ENCODE assay signal across 18 cellular contexts in the genomic region with DNA sequence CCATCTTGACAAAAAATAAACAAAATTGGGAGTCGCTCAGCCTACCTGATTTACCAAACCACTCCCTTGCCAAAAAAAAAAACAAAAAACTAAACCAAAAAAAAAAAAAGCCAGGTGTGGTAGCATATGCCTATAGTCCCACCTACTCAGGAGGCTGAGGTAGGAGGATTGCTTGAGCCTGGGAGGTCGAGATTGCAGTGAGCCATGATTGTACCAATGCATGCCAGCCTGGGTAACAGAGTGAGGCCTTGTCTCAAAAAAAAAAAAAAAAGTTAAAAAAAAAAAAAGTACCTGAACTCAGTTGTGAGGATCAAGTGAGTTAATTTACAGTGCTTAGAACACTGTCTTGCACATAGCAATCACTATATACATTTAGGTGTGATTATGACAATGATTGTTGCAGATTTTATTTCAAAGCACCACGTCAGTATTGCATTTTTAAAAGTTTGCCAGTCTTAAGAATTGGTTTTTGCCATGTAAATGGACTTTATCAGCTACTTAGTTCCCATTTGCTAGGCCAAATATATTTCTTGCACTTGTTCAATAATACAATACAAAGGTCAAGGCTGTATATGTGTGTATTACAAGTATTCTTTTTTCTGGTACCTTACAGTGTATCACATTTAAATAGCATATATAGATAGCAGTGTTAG. TPM values are rescaled to one million over a fixed set of nuclear protein-coding genes. Genes with fewer than 3 reads are reported as not detected.
DNase-seq lines count a peak whose midpoint lies in the region; ATAC-seq, FAIRE-seq and TF ChIP-seq lines count a peak whose summit lies in the region.
"Had no signal": no experiment of that assay in that cellular context is flagged by ENCODE, and none has a peak within 500 bp of the region (broad histone marks: within the 10 kb centered on the region; RNA-seq: fewer than 3 reads in every experiment).

No MANE protein-coding gene starts in this region.

- intact Hi-C loops in HepG2 (cut with micrococcal nuclease; ENCODE audit: unreplicated experiment) (loop anchor here (10.0 kb wide), 1 partner anchor 52 kb away; no protein-coding TSS in a partner anchor), right lobe of liver (cut with DNase I) (no loop called here)

- no peak overlapping the region for H3K9ac ChIP-seq in HepG2 (ENCODE audit: insufficient read depth, low read depth, low read length)

- no peaks in the 10 kb centered on the region for H3K27me3 Mint-ChIP-seq in nephron (ENCODE audit: low read depth)
- H3K27me3 Mint-ChIP-seq: B cell; CD4-positive, alpha-beta memory T cell had no signal

- peak overlapping the region; percentile 44 for H3K4me2 ChIP-seq in HepG2 (ENCODE audit: low read depth, low read length)

- H3K4me1 Mint-ChIP-seq in nephron = peaks cover 24% of the 10 kb centered on the region

- H3K4me1 ChIP-seq in HepG2 (ENCODE audit: insufficient read depth, low read length) (peaks cover 45% of the 10 kb centered on the region), right lobe of liver (peaks cover 0 to 14% (median 3%) of the 10 kb centered on the region in 4 donors)

- 0 out of 2 replicates have a peak, but pooled peaks cover 2% of the 10 kb centered on the region for H4K20me1 ChIP-seq in HepG2 (ENCODE audit: insufficient read depth, low read length)

- CTCF ChIA-PET in HepG2 (lab: Yijun Ruan, JAX; ENCODE audit: low intra/inter-chr PET ratio, low total read pairs) = no interaction called here

- H3K36me3 ChIP-seq in HepG2 (replicated peaks in 1 of 2; ENCODE audit: control insufficient read depth in 1 of 2, insufficient read depth in 2 of 2, low read length in 2 of 2) = no peaks in the 10 kb centered on the region
- H3K36me3 ChIP-seq in right lobe of liver = no peaks in the 10 kb centered on the region

- H3K4me3 ChIP-seq in HepG2 (replicated peaks in 1 of 3; ENCODE audit: insufficient read depth in 1 of 3, low read depth in 2 of 3, low read length in 3 of 3) (no peak overlapping the region), right lobe of liver (no peak overlapping the region)

- no peak for FAIRE-seq in HepG2 (lab: Jason Lieb, UNC)
- FAIRE-seq: D721Med had no signal

- peak overlapping the region in 2 of 3 experiments; percentile 38 to 53 for H3K27ac Mint-ChIP-seq in nephron
- H3K27ac Mint-ChIP-seq: B cell; CD4-positive, alpha-beta memory T cell had no signal

- DNase-seq in HepG2 (ENCODE audit: low spot score) (no peak), right lobe of liver (no peak), cortex of kidney (lab: John Stamatoyannopoulos, UW) (no peak)
- DNase-seq in activated CD4-positive, alpha-beta T cell treated with anti-CD3 and anti-CD28 coated beads, Interleukin-2, amount 50 U/mL, for 48 hours = no peak
- no peak for DNase-seq in stimulated activated CD4-positive, alpha-beta T cell treated with anti-CD3 and anti-CD28 coated beads, Interleukin-4, amount 100 ng/mL, for 24 hours
- DNase-seq: ACHN; C1 segment of cervical spinal cord; CD4-positive, alpha-beta memory T cell; DMS153; DMS79 treated with DMSO at 0.1 percent for 48 hours; EL; HCEC 1CT; IMR-90 had no signal

- POLR2A ChIA-PET in HepG2 (lab: Yijun Ruan, JAX) = interaction anchor here (0.6 to 9.6 kb wide), 2 partner anchors 38 to 45 kb away, joined by 3 to 172 read pairs; a partner anchor contains a TSS

- H3K9me3 Mint-ChIP-seq in nephron = no peaks in the 10 kb centered on the region

- no peak for TF ChIP-seq EP300 in HepG2 (IDR thresholded peaks at IDR 0.05; ENCODE audit: low read depth in 2 of 2, low read length in 2 of 2)
- no peak for TF ChIP-seq EP300 in HepG2 (CRISPR knock-in tag; IDR thresholded peaks at IDR 0.05; ENCODE audit: borderline replicate concordance)

- TF ChIP-seq RAD21 in HepG2 (CRISPR knock-in tag; IDR thresholded peaks at IDR 0.05) = no peak

- no TSS peak for BruUV-seq in HepG2 (replicated peaks; lab: Mats Ljungman, UMichigan)

- TF ChIP-seq POLR2A in HepG2 (IDR thresholded peaks at IDR 0.05; ENCODE audit: insufficient read depth in 1 of 2, low read depth in 2 of 2, low read length in 2 of 2) (no peak), right lobe of liver (IDR thresholded peaks at IDR 0.05) (no peak)

- no peak for TF ChIP-seq CTCF in HepG2 (CRISPR knock-in tag; IDR thresholded peaks at IDR 0.05)
- no peak for TF ChIP-seq CTCF in right lobe of liver (IDR thresholded peaks at IDR 0.05)
- TF ChIP-seq CTCF in VCaP (conservative IDR thresholded peaks at IDR 0.05) = no peak
- TF ChIP-seq CTCF in nephron (IDR thresholded peaks at IDR 0.05; ENCODE audit: unreplicated experiment in 3 of 3) = no peak

- in situ Hi-C loops in HepG2 (cut with HindIII; ENCODE audit: extremely low pct_ligation_motif_present, low pct_unique_long_range_greater_than_20kb) = no loop called here

- ATAC-seq in HepG2 (no peak), right lobe of liver (no peak), GM19035 (IDR thresholded peaks at IDR 0.05; ENCODE audit: unreplicated experiment) (no peak)

- H3K27me3 ChIP-seq in HepG2 (ENCODE audit: control insufficient read depth in 1 of 2, insufficient read depth in 2 of 2, low read length in 2 of 2) = no peaks in the 10 kb centered on the region; a peak in 1 of 5 replicates
- no peaks in the 10 kb centered on the region for H3K27me3 ChIP-seq in right lobe of liver

- H3K9me3 ChIP-seq in HepG2 (ENCODE audit: low read length) (no peaks in the 10 kb centered on the region), right lobe of liver (no peaks in the 10 kb centered on the region)

- WGBS in HepG2 (ENCODE audit: low lambda C conversion rate) = 81% methylated on average over 3 of the region's 3 CpGs
- 70% methylated on average over 3 of the region's 3 CpGs for WGBS in right lobe of liver (ENCODE audit: insufficient coverage, low coverage, low lambda C conversion rate, missing lambda C conversion rate)

- no peak overlapping the region for H3K27ac ChIP-seq in HepG2 (ENCODE audit: extremely low read length, insufficient read depth, low read length)
- H3K27ac ChIP-seq in right lobe of liver = no peak overlapping the region
- H3K27ac ChIP-seq in VCaP = peak overlapping the region; percentile 23

- H2AFZ ChIP-seq in HepG2 (ENCODE audit: low read length) = no peak overlapping the region

- no peaks in the 10 kb centered on the region for H3K36me3 Mint-ChIP-seq in nephron (ENCODE audit: low read depth)

- peaks cover 56% of the 10 kb centered on the region for H3K79me2 ChIP-seq in HepG2 (ENCODE audit: insufficient read depth, low read length)

- H3K4me3 Mint-ChIP-seq in nephron = no peak overlapping the region
- H3K4me3 Mint-ChIP-seq: B cell; CD4-positive, alpha-beta memory T cell had no signal

RNA-seq across cellular contexts. Expression of a gene that starts 4.6 kb away (rescaled TPM):
- total RNA-seq in HepG2 (2016; rRNA removed; fragmentation: Illumina TruSeq; extraction: Trizol) = 9.7 and 10.4 TPM in 2 replicates
- 4.4 and 4.5 TPM in 2 replicates for total RNA-seq in HepG2 (2016; cell fraction: cytosol; rRNA removed; fragmentation: Illumina TruSeq; extraction: Trizol; ENCODE audit: low read depth)
- 8.4 and 12.1 TPM in 2 replicates for total RNA-seq in HepG2 (2016; cell fraction: insoluble cytoplasmic fraction; rRNA removed; fragmentation: Illumina TruSeq; extraction: Trizol)
- total RNA-seq in HepG2 (2016; cell fraction: membrane; rRNA removed; fragmentation: Illumina TruSeq; extraction: Trizol) = 6.1 and 6.5 TPM in 2 replicates
- 12.8 and 15.6 TPM in 2 replicates for total RNA-seq in HepG2 (2016; cell fraction: nucleus; rRNA removed; fragmentation: Illumina TruSeq; extraction: Trizol)
- polyA plus RNA-seq in HepG2 (2011; rRNA removed) = 11.2 and 12.3 TPM in 2 replicates
- polyA plus RNA-seq in HepG2 (2011; cell fraction: cytosol; rRNA removed) = 7.3 and 10.3 TPM in 2 replicates
- 6.9 and 8.4 TPM in 2 replicates for polyA plus RNA-seq in HepG2 (2011; cell fraction: nucleus; rRNA removed)
- 19.7 and 20.0 TPM in 2 replicates for polyA plus RNA-seq in HepG2 (2012)
- polyA plus RNA-seq in HepG2 (2016; cell fraction: cytosol; fragmentation: Illumina TruSeq; extraction: Trizol; ENCODE audit: low read depth) = 8.1 and 8.4 TPM in 2 replicates
- polyA plus RNA-seq in HepG2 (2016; cell fraction: insoluble cytoplasmic fraction; fragmentation: Illumina TruSeq; extraction: Trizol; ENCODE audit: low read depth) = 22.9 and 26.8 TPM in 2 replicates
- polyA plus RNA-seq in HepG2 (2016; cell fraction: membrane; fragmentation: Illumina TruSeq; extraction: Trizol; ENCODE audit: low read depth) = 7.6 and 9.6 TPM in 2 replicates
- polyA plus RNA-seq in HepG2 (2016; cell fraction: nucleus; fragmentation: Illumina TruSeq; extraction: Trizol; ENCODE audit: insufficient read depth, low read depth) = 41.0 and 46.0 TPM in 2 replicates
- polyA minus RNA-seq in HepG2 (2011; rRNA and poly(A)+ RNA removed; ENCODE audit: low replicate concordance) = 9.9 and 15.3 TPM in 2 replicates
- 6.2 and 9.4 TPM in 2 replicates for polyA minus RNA-seq in HepG2 (2011; cell fraction: cytosol; rRNA and poly(A)+ RNA removed)
- 21.8 and 27.0 TPM in 2 replicates for polyA minus RNA-seq in HepG2 (2011; cell fraction: nucleus; rRNA and poly(A)+ RNA removed)
- total RNA-seq in right lobe of liver = 10 to 100 TPM; 13.3 to 53.5 (median 21.2) TPM

RNA-seq across cellular contexts. Expression of a gene that starts 36.0 kb away (rescaled TPM):
- 120 and 158 TPM in 2 replicates for total RNA-seq in HepG2 (2016; rRNA removed; fragmentation: Illumina TruSeq; extraction: Trizol)
- total RNA-seq in HepG2 (2016; cell fraction: cytosol; rRNA removed; fragmentation: Illumina TruSeq; extraction: Trizol; ENCODE audit: low read depth) = 37.4 and 46.0 TPM in 2 replicates
- total RNA-seq in HepG2 (2016; cell fraction: insoluble cytoplasmic fraction; rRNA removed; fragmentation: Illumina TruSeq; extraction: Trizol) = 110 and 160 TPM in 2 replicates
- total RNA-seq in HepG2 (2016; cell fraction: membrane; rRNA removed; fragmentation: Illumina TruSeq; extraction: Trizol) = 80.0 and 109 TPM in 2 replicates
- total RNA-seq in HepG2 (2016; cell fraction: nucleus; rRNA removed; fragmentation: Illumina TruSeq; extraction: Trizol) = 123 and 135 TPM in 2 replicates
- polyA plus RNA-seq in HepG2 (2011; rRNA removed) = 99.1 and 121 TPM in 2 replicates
- 45.0 and 85.9 TPM in 2 replicates for polyA plus RNA-seq in HepG2 (2011; cell fraction: cytosol; rRNA removed)
- 16.3 and 22.2 TPM in 2 replicates for polyA plus RNA-seq in HepG2 (2011; cell fraction: nucleus; rRNA removed)
- 185 and 257 TPM in 2 replicates for polyA plus RNA-seq in HepG2 (2012)
- 40.7 and 42.3 TPM in 2 replicates for polyA plus RNA-seq in HepG2 (2016; cell fraction: cytosol; fragmentation: Illumina TruSeq; extraction: Trizol; ENCODE audit: low read depth)
- polyA plus RNA-seq in HepG2 (2016; cell fraction: insoluble cytoplasmic fraction; fragmentation: Illumina TruSeq; extraction: Trizol; ENCODE audit: low read depth) = 99.3 and 110 TPM in 2 replicates
- polyA plus RNA-seq in HepG2 (2016; cell fraction: membrane; fragmentation: Illumina TruSeq; extraction: Trizol; ENCODE audit: low read depth) = 66.9 and 69.9 TPM in 2 replicates
- polyA plus RNA-seq in HepG2 (2016; cell fraction: nucleus; fragmentation: Illumina TruSeq; extraction: Trizol; ENCODE audit: insufficient read depth, low read depth) = 168 and 180 TPM in 2 replicates
- polyA minus RNA-seq in HepG2 (2011; rRNA and poly(A)+ RNA removed; ENCODE audit: low replicate concordance) = 14.6 and 50.4 TPM in 2 replicates
- polyA minus RNA-seq in HepG2 (2011; cell fraction: cytosol; rRNA and poly(A)+ RNA removed) = 52.1 and 76.8 TPM in 2 replicates
- 62.1 and 76.0 TPM in 2 replicates for polyA minus RNA-seq in HepG2 (2011; cell fraction: nucleus; rRNA and poly(A)+ RNA removed)
- total RNA-seq in right lobe of liver = 100 to 1,000 TPM in 5 of 6 experiments, 10 to 100 TPM in 1; 36.1 to 170 (median 127) TPM
